Comparison of ENCODE assay signal across 34 cellular contexts in the genomic region with DNA sequence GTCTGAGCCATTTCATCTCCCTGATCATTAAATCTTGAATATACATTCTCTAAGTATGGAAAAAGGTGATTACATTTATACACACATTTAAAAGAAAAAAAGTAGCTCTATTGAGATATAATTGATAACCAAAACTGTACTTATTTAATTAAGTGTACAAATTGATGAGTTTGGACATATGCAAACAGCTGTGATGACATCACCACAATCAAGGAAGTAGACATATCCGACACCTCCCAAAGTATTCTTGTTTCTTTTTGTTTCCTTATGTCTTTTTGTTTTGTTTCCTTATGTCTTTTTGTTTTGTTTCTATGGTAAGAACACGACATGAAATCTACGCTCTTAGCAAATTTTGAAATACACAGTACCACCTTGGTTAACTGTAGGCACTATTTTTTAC.
"Had no signal": no experiment of that assay in that cellular context is flagged by ENCODE, and none has a peak within 500 bp of the region (broad histone marks: within the 10 kb centered on the region; RNA-seq: fewer than 3 reads in every experiment).

No MANE protein-coding gene starts in this region.

- DNase-seq: Karpas-422, Kasumi-1, MG63, MM.1S, MV-4-11, NCI-H1048, NCI-H1092, NCI-H1092 treated with DMSO at 0.1 percent for 48 hours, NCI-H1105, NCI-H1105 treated with DMSO at 0.1 percent for 48 hours, NCI-H1417, NCI-H1417 treated with DMSO at 0.1 percent for 48 hours, NCI-H1436, NCI-H1436 treated with DMSO at 0.1 percent for 48 hours, NCI-H146, NCI-H1694, NCI-H1694 treated with DMSO at 0.1 percent for 48 hours, NCI-H187, NCI-H187 treated with DMSO at 0.1 percent for 48 hours, NCI-H1930, NCI-H2029, NCI-H2029 treated with DMSO at 0.1 percent for 48 hours, NCI-H2081, NCI-H2081 treated with DMSO at 0.1 percent for 48 hours, NCI-H2107, NCI-H2171, NCI-H2171 treated with DMSO at 0.1 percent for 48 hours, NCI-H2227 treated with DMSO at 0.1 percent for 48 hours, NCI-H226, NCI-H345, NCI-H446, NCI-H446 treated with DMSO at 0.1 percent for 48 hours, NCI-H510A, NCI-H510A treated with DMSO at 0.1 percent for 48 hours had no signal

- H3K4me3 ChIP-seq: MG63 had no signal

- H3K9me3 ChIP-seq: MG63 had no signal

- H3K27me3 ChIP-seq: MG63 had no signal

- H3K36me3 ChIP-seq: MG63 had no signal
